In genomic region chr4:78767350-78767749, GRCh38 we compare ENCODE assay signal across 17 cellular contexts. TPM values are rescaled to one million over a fixed set of nuclear protein-coding genes. Genes with fewer than 3 reads are reported as not detected.
DNase-seq lines count a peak whose midpoint lies in the region; ATAC-seq, FAIRE-seq and TF ChIP-seq lines count a peak whose summit lies in the region.
"Had no signal": no experiment of that assay in that cellular context is flagged by ENCODE, and none has a peak within 500 bp of the region (broad histone marks: within the 10 kb centered on the region; RNA-seq: fewer than 3 reads in every experiment).

No MANE protein-coding gene starts in this region.

- no peaks in the 10 kb centered on the region for H3K36me3 Mint-ChIP-seq in Caco-2 (ENCODE audit: insufficient read depth, unreplicated experiment)

- no peaks in the 10 kb centered on the region for H3K27me3 ChIP-seq in Caco-2 (replicated peaks; ENCODE audit: control insufficient read depth, insufficient read depth, low read length)
- H3K27me3 ChIP-seq: esophagus squamous epithelium had no signal

- no peaks in the 10 kb centered on the region for H3K9me3 Mint-ChIP-seq in Caco-2 (ENCODE audit: unreplicated experiment)
- H3K9me3 Mint-ChIP-seq: neural crest cell had no signal

- TF ChIP-seq CTCF in GM20000 (IDR thresholded peaks at IDR 0.05; ENCODE audit: extremely low read depth, missing control alignments), result no peak
- no peak for TF ChIP-seq CTCF in Caco-2 (IDR thresholded peaks at IDR 0.05; ENCODE audit: insufficient read depth in 1 of 2, low read depth in 1 of 2, low read length in 1 of 2, severe bottlenecking in 1 of 2, unreplicated experiment in 1 of 2)
- no peak for TF ChIP-seq CTCF in GM10266 (IDR thresholded peaks at IDR 0.05; ENCODE audit: control insufficient read depth, insufficient read depth, low read depth, missing control alignments)

- CTCF ChIA-PET in Caco-2 (lab: Charles Lee), result no interaction called here

- intact Hi-C loops in Caco-2 (cut with micrococcal nuclease; ENCODE audit: unreplicated experiment), result no loop called here

- no peaks in the 10 kb centered on the region for H3K27me3 Mint-ChIP-seq in Caco-2 (ENCODE audit: insufficient read depth, unreplicated experiment)

- DNase-seq in GM18507 (ENCODE audit: extremely low spot score, insufficient read length, low read depth) (no peak), GM20000 (ENCODE audit: low spot score) (peak; percentile 20), mesenteric fat pad (ENCODE audit: low spot score) (no peak), Caco-2 (no peak), GM10266 (ENCODE audit: extremely low spot score) (no peak), Kasumi-1 (lab: John Stamatoyannopoulos, UW) (no peak)
- DNase-seq: activated CD4-positive, alpha-beta T cell treated with anti-CD3 and anti-CD28 coated beads for 48 hours; activated gamma-delta T cell treated with Interleukin-2 at 50 U/mL for 16 hours; esophagus squamous epithelium; GF-D8; NCI-H1105; NK-92 treated with Interleukin-12 subunit alpha and Interleukin-12 subunit beta, amount 100 ng/mL, for 24 hours; stimulated activated CD4-positive, alpha-beta T cell treated with anti-CD3 and anti-CD28 coated beads, Interleukin-12 subunit alpha, Interleukin-12 subunit beta, amount 100 ng/mL, for 4 hours had no signal

- peak; percentile 81 for FAIRE-seq in GM18507 (lab: Jason Lieb, UNC)
- FAIRE-seq: islet of Langerhans had no signal

- H3K4me1 Mint-ChIP-seq in Caco-2 (ENCODE audit: low read depth, unreplicated experiment), result no peaks in the 10 kb centered on the region
- H3K4me1 Mint-ChIP-seq: neural crest cell had no signal

- no peak overlapping the region for H3K4me3 ChIP-seq in Caco-2 (ENCODE audit: low read depth, low read length)
- H3K4me3 ChIP-seq: esophagus squamous epithelium had no signal

- H3K4me3 Mint-ChIP-seq in Caco-2 (ENCODE audit: unreplicated experiment), result no peak overlapping the region
- H3K4me3 Mint-ChIP-seq: neural crest cell had no signal

- no TSS peak for BruUV-seq in Caco-2 (replicated peaks; lab: Mats Ljungman, UMichigan)

- H3K9me3 ChIP-seq in Caco-2, result no peaks in the 10 kb centered on the region
- H3K9me3 ChIP-seq: esophagus squamous epithelium had no signal

- no peak overlapping the region for H3K27ac Mint-ChIP-seq in Caco-2 (ENCODE audit: unreplicated experiment)

- no peaks in the 10 kb centered on the region for H3K4me1 ChIP-seq in Caco-2

- POLR2A ChIA-PET in Caco-2 (lab: Charles Lee), result no interaction called here

- peak; percentile 60 for ATAC-seq in HG02938 (IDR thresholded peaks at IDR 0.05; ENCODE audit: unreplicated experiment)
- peak; percentile 47 for ATAC-seq in HG03575 (IDR thresholded peaks at IDR 0.05; ENCODE audit: extremely low read depth, insufficient number of reproducible peaks, low FRiP score, unreplicated experiment)

- H3K36me3 ChIP-seq in Caco-2 (ENCODE audit: control insufficient read depth, insufficient read depth, low read length), result no peaks in the 10 kb centered on the region
- H3K36me3 ChIP-seq: esophagus squamous epithelium had no signal

RNA-seq across cellular contexts. Expression of gene BMP2K, which starts 8.8 kb away (rescaled TPM):
- 38.7 TPM for total RNA-seq in mesenteric fat pad
- total RNA-seq in Caco-2 (2022), result 45.6 and 48.2 TPM in 2 replicates
